ENCODE assay signal across 15 cellular contexts in the genomic region with DNA sequence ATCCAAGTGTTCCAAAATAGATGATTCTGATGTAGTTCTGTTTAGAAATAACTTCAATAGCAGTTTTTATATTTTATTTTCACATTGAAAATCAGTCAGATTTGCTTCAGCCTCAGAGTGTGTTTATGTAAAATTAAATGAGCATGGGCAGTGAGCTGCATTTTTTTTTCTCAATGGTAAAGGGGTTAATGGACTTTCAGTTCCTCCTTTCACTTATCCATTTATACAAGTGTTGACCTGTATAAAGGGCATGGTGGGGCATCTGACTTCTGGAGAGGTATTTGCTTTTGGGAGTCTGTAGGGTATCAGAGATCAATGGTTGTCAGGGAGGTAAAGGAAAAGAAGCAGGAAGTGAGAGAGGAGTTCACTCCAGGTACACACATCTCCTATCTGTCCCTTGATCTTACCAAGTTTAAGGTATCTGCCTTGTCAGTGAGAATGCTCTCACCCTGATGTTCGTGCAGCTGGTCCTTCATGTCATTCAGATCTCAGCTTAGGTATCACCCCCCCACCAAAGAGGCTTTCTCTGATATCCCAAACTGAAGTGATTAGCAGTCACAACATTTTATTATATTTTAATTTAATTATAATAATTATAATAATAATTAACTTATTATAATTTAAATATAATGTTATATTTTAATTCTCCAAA.
DNase-seq lines count a peak whose midpoint lies in the region; ATAC-seq, FAIRE-seq and TF ChIP-seq lines count a peak whose summit lies in the region.
"Had no signal": no experiment of that assay in that cellular context is flagged by ENCODE, and none has a peak within 500 bp of the region (broad histone marks: within the 10 kb centered on the region; RNA-seq: fewer than 3 reads in every experiment).

No MANE protein-coding gene starts in this region.

- H3K4me3 ChIP-seq in GM12878 (no peak overlapping the region), lower leg skin (ENCODE audit: low read depth, poor library complexity, severe bottlenecking) (no peak overlapping the region)
- H3K4me3 ChIP-seq: smooth muscle cell had no signal

- H3K36me3 ChIP-seq in GM12878 (ENCODE audit: control insufficient read depth in 2 of 2, insufficient read depth in 2 of 2, low read length in 1 of 2) = no peaks in the 10 kb centered on the region
- H3K36me3 ChIP-seq: neutrophil had no signal

- RAD21 ChIA-PET in GM12878 (lab: Charles Lee; ENCODE audit: unreplicated experiment) = no interaction called here

- H3K4me1 ChIP-seq in GM12878 (ENCODE audit: control insufficient read depth, insufficient read depth, low read length) = no peaks in the 10 kb centered on the region

- POLR2A ChIA-PET in GM12878 (lab: Charles Lee) = no interaction called here

- no peak for TF ChIP-seq RAD21 in GM12878 (IDR thresholded peaks at IDR 0.05; ENCODE audit: insufficient read depth, low read depth, low read length)

- CTCF ChIA-PET in GM12878 (lab: Yijun Ruan, JAX) = no interaction called here

- intact Hi-C loops in GM12878 (cut with micrococcal nuclease; ENCODE audit: unreplicated experiment) (no loop called here), lower leg skin (cut with DNase I; ENCODE audit: low total_unique reads) (no loop called here)

- no peaks in the 10 kb centered on the region; the same call in 1 of the 3 replicates for H3K9me3 ChIP-seq in GM12878 (replicated peaks; ENCODE audit: control insufficient read depth, insufficient read depth, low read length)
- H3K9me3 ChIP-seq: neutrophil had no signal

- no TSS peak for BruUV-seq in GM12878 (replicated peaks; lab: Mats Ljungman, UMichigan)

- no peak for TF ChIP-seq CTCF in GM12878 (IDR thresholded peaks at IDR 0.05 in 2 of 3, conservative IDR thresholded peaks at IDR 0.05 in 1 of 3; ENCODE audit: control insufficient read depth in 2 of 3, extremely low read depth in 1 of 3, insufficient read depth in 1 of 3, low read depth in 3 of 3, low read length in 3 of 3)
- no peak for TF ChIP-seq CTCF in lower leg skin (IDR thresholded peaks at IDR 0.05)

- TF ChIP-seq EP300 in GM12878 (IDR thresholded peaks at IDR 0.05; ENCODE audit: borderline replicate concordance in 1 of 2, control insufficient read depth in 1 of 2, low read depth in 2 of 2, low read length in 2 of 2) = no peak

- WGBS in GM12878 (ENCODE audit: insufficient coverage, insufficient replicate concordance, low lambda C conversion rate, missing lambda C conversion rate) = 37% methylated on average over 1 of the region's 1 CpG
- WGBS in lower leg skin, 2 donors = 74 to 81% methylated on average over 1 of the region's 1 CpG

- no peak overlapping the region for H3K27ac ChIP-seq in GM12878 (ENCODE audit: control insufficient read depth, insufficient read depth)
- H3K27ac ChIP-seq: neutrophil had no signal

- SMC1A ChIA-PET in GM12878 (lab: Charles Lee; ENCODE audit: uncharacterized antibody, unreplicated experiment) = interaction anchor here (0.7 to 2.1 kb wide), 2 partner anchors 10 to 113 kb away, joined by 3 to 5 read pairs; no protein-coding TSS in a partner anchor

- in situ Hi-C loops in GM12878 (cut with MboI) = no loop called here

- no peak overlapping the region for H3K4me2 ChIP-seq in GM12878 (ENCODE audit: control insufficient read depth, insufficient read depth)
- H3K4me2 ChIP-seq: smooth muscle cell had no signal

- no peak for DNase-seq in GM12878 (ENCODE audit: low read depth, low spot score)
- DNase-seq in NCI-H774 (lab: John Stamatoyannopoulos, UW) = no peak
- DNase-seq in stimulated activated CD4-positive, alpha-beta T cell treated with anti-CD3 and anti-CD28 coated beads, Interleukin-12 subunit alpha, Interleukin-12 subunit beta, amount 100 ng/mL, for 4 hours = no peak
- no peak for DNase-seq in lower leg skin (ENCODE audit: low spot score in 2 of 2)
- no peak for DNase-seq in UCSD-AML1 (lab: John Stamatoyannopoulos, UW; ENCODE audit: unreplicated experiment)
- DNase-seq: activated CD4-positive, alpha-beta memory T cell treated with anti-CD3 and anti-CD28 coated beads for 36 hours; C1 segment of cervical spinal cord; MM.1S; NCI-H345 had no signal

- H4K20me1 ChIP-seq in GM12878 (ENCODE audit: control insufficient read depth, insufficient read depth) = no peaks in the 10 kb centered on the region

- no peak overlapping the region for H2AFZ ChIP-seq in GM12878 (ENCODE audit: control insufficient read depth, low read depth, low read length)

- no peak overlapping the region for H3K9ac ChIP-seq in GM12878 (ENCODE audit: control insufficient read depth, insufficient read depth, low read length)

- no peaks in the 10 kb centered on the region for H3K79me2 ChIP-seq in GM12878 (ENCODE audit: control insufficient read depth, insufficient read depth, low read length)

- FAIRE-seq in GM12878 (lab: Jason Lieb, UNC) = peak; percentile 44
- FAIRE-seq: RCC 7860 had no signal

- no peaks in the 10 kb centered on the region; a peak in 2 of 4 replicates for H3K27me3 ChIP-seq in GM12878 (replicated peaks in 1 of 2; ENCODE audit: control insufficient read depth in 2 of 2, insufficient read depth in 2 of 2, low read length in 1 of 2)
- H3K27me3 ChIP-seq: neutrophil had no signal

- peak; percentile 89 for ATAC-seq in GM18909 (IDR thresholded peaks at IDR 0.05; ENCODE audit: poor library complexity, unreplicated experiment)
- peak; percentile 81 for ATAC-seq in GM21723 (IDR thresholded peaks at IDR 0.05; ENCODE audit: unreplicated experiment)
- peak; percentile 91 for ATAC-seq in HG03175 (IDR thresholded peaks at IDR 0.05; ENCODE audit: unreplicated experiment)
- ATAC-seq in GM12878 = peak; percentile 86

- TF ChIP-seq POLR2A in GM12878 (IDR thresholded peaks at IDR 0.05; ENCODE audit: low read depth, low read length) (no peak), lower leg skin (IDR thresholded peaks at IDR 0.05) (no peak)

TF ChIP-seq in GM12878, 131 proteins besides CTCF, POLR2A, EP300 and RAD21:
- no peak for TF ChIP-seq POLR2AphosphoS5 (IDR thresholded peaks at IDR 0.05; ENCODE audit: low read length)
- peak; percentile 72 for TF ChIP-seq ZNF384 (IDR thresholded peaks at IDR 0.05; ENCODE audit: borderline replicate concordance, low read depth, low read length)
- peak; percentile 68; the same call in 1 of the 2 replicates for TF ChIP-seq IRF4 (IDR thresholded peaks at IDR 0.05; ENCODE audit: low read depth, low read length)
- TF ChIP-seq SPI1 (IDR thresholded peaks at IDR 0.05; ENCODE audit: borderline replicate concordance, insufficient read depth, low read depth, low read length) = peak; percentile 89
- 0 out of 4 replicates have a peak, but pooled peaks of 1 of the 2 experiments have one; percentile 14 for TF ChIP-seq IKZF2 (IDR thresholded peaks at IDR 0.05)
TF ChIP-seq in GM12878: peak in this region for 4.
